In the genomic region with DNA sequence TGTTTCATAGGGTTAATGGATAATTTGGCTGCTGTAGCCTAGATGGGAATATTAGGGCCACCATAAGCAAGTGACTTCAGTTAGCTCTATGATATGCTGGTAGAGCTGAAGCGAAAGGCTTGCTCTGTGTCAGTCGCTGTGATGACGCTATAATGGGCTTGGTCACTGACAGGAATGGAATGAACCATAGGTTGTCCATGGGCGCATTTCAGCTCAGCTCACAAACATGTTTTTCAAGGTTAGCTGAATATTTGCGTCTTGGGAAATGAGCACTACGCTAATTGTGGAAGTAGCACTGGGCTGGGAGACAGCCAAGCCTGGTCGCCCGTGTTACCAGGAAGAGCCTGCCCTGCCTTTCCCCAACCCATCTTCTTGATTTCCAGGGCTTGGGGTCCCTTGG, we compare ENCODE assay signal across 29 cellular contexts. TPM values are rescaled to one million over a fixed set of nuclear protein-coding genes. Genes with fewer than 3 reads are reported as not detected.
"Had no signal": no experiment of that assay in that cellular context is flagged by ENCODE, and none has a peak within 500 bp of the region (broad histone marks: within the 10 kb centered on the region; RNA-seq: fewer than 3 reads in every experiment).

No MANE protein-coding gene starts in this region.

- H3K27ac ChIP-seq: ascending aorta, cardiac muscle cell, VCaP had no signal

- H3K27me3 ChIP-seq: ascending aorta had no signal

- H3K36me3 ChIP-seq: ascending aorta, cardiac muscle cell had no signal

- H3K4me1 ChIP-seq: ascending aorta had no signal

- DNase-seq: activated B cell treated with CpG ODN at 0.5 μM for 24 hours; activated CD4-positive, alpha-beta memory T cell treated with anti-CD3 and anti-CD28 coated beads for 36 hours; activated CD4-positive, alpha-beta T cell treated with anti-CD3 and anti-CD28 coated beads for 4 hours; activated CD4-positive, alpha-beta T cell treated with anti-CD3 and anti-CD28 coated beads, Interleukin-2, amount 10 ng/mL, durations not matched to agents 24 days and 14 days; activated CD4-positive, alpha-beta T cell treated with anti-CD3 and anti-CD28 coated beads, Interleukin-2, amount 50 U/mL, for 1 hour; activated CD4-positive, alpha-beta T cell treated with anti-CD3 and anti-CD28 coated beads, Interleukin-2, amount 50 U/mL, for 4 hours; activated CD4-positive, CD25-positive, alpha-beta regulatory T cell treated with anti-CD3 and anti-CD28 coated beads, Interleukin-2, amount 50 U/mL, for 72 hours; activated CD8-positive, alpha-beta memory T cell treated with anti-CD3 and anti-CD28 coated beads, Interleukin-2, amount 50 U/mL, for 4 hours; activated CD8-positive, alpha-beta T cell treated with anti-CD3 and anti-CD28 coated beads for 36 hours; activated gamma-delta T cell; activated naive CD4-positive, alpha-beta T cell treated with anti-CD3 and anti-CD28 coated beads, Interleukin-2, amount 10 ng/mL, durations not matched to agents 7 days and 5 days; activated naive CD4-positive, alpha-beta T cell treated with Interleukin-2 at 50 U/mL for 16 hours; activated naive CD8-positive, alpha-beta T cell treated with anti-CD3 and anti-CD28 coated beads, Interleukin-2, amount 50 U/mL, for 24 hours; activated T-cell treated with anti-CD3 and anti-CD28 coated beads for 4 hours; activated T-cell treated with anti-CD3 and anti-CD28 coated beads, Interleukin-2, amount 50 U/mL, for 1 hour; activated T-cell treated with anti-CD3 and anti-CD28 coated beads, Interleukin-2, amount 50 U/mL, for 4 hours; activated T-cell treated with anti-CD3 and anti-CD28 coated beads, Interleukin-2, amount 50 U/mL, for 72 hours; amygdala; anterior cingulate cortex; caudate nucleus; cerebellar nuclear complex; T-helper 1 cell; T-helper 2 cell; T-helper 9 cell had no signal

- FAIRE-seq: bronchial epithelial cell, TTC549 had no signal

- H3K4me3 ChIP-seq: ascending aorta, cardiac muscle cell had no signal

- H3K9me3 ChIP-seq: ascending aorta had no signal

RNA-seq across cellular contexts. Expression of a gene that starts 3.2 kb away (rescaled TPM):
- total RNA-seq: bronchial epithelial cell had no signal
